In the genomic region with DNA sequence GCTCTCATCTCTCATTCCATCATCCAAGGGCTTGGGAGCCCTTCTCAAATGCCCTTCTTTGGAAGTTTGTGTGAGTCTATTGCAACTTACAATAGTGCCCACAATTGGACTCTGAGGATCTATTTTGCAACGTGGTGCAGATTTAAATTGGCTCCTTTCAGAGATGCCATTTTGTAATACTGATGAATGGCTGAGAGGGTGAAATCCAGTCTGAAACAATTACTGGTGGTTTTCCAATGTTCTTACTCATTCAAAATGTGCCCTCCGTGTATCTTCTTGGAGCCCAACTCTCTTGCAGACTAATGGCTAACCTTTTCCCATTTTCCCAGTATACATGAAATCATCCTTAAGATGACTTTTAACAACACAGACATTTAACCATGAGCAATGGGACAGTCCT, we compare ENCODE assay signal across 15 cellular contexts. TPM values are rescaled to one million over a fixed set of nuclear protein-coding genes. Genes with fewer than 3 reads are reported as not detected.
A peak's percentile ranks its signal among the peaks of the same experiment; 100 is the strongest.
DNase-seq lines count a peak whose midpoint lies in the region; ATAC-seq and TF ChIP-seq lines count a peak whose summit lies in the region.
"Had no signal": no experiment of that assay in that cellular context is flagged by ENCODE, and none has a peak within 500 bp of the region (broad histone marks: within the 10 kb centered on the region; RNA-seq: fewer than 3 reads in every experiment).

No MANE protein-coding gene starts in this region.

- H3K9me3 ChIP-seq in breast epithelium (no peaks in the 10 kb centered on the region), left ventricle myocardium inferior (replicated peaks) (no peaks in the 10 kb centered on the region), prostate gland (no peaks in the 10 kb centered on the region), upper lobe of left lung (no peaks in the 10 kb centered on the region)
- H3K9me3 ChIP-seq: SJCRH30 had no signal

- ATAC-seq in upper lobe of left lung (ENCODE audit: low FRiP score in 2 of 2) (peak in 1 of 2 donors; percentile 7), HG03196 (IDR thresholded peaks at IDR 0.05; ENCODE audit: unreplicated experiment) (no peak)
- ATAC-seq: natural killer cell treated with Interleukin-12 subunit alpha and Interleukin-12 subunit beta and Interleukin-15 and Interleukin-18, amount 100 ng/mL, for 72 hours had no signal

- no peaks in the 10 kb centered on the region for H3K27me3 ChIP-seq in breast epithelium
- H3K27me3 ChIP-seq in left ventricle myocardium inferior (ENCODE audit: low read depth), result no peaks in the 10 kb centered on the region
- no peaks in the 10 kb centered on the region for H3K27me3 ChIP-seq in prostate gland (replicated peaks; ENCODE audit: insufficient read depth)
- H3K27me3 ChIP-seq in upper lobe of left lung, result no peaks in the 10 kb centered on the region
- H3K27me3 ChIP-seq: SJCRH30 had no signal

- TF ChIP-seq EP300 in upper lobe of left lung (IDR thresholded peaks at IDR 0.05), result no peak

- H3K4me3 ChIP-seq in breast epithelium (peak overlapping the region in 1 of 3 donors; percentile 12), left ventricle myocardium inferior (no peak overlapping the region), prostate gland (no peak overlapping the region), upper lobe of left lung (no peak overlapping the region)
- H3K4me3 ChIP-seq: SJCRH30 had no signal

- no peaks in the 10 kb centered on the region for H3K36me3 ChIP-seq in breast epithelium
- no peaks in the 10 kb centered on the region for H3K36me3 ChIP-seq in left ventricle myocardium inferior
- no peaks in the 10 kb centered on the region for H3K36me3 ChIP-seq in prostate gland
- no peaks in the 10 kb centered on the region for H3K36me3 ChIP-seq in upper lobe of left lung
- H3K36me3 ChIP-seq: WERI-Rb-1 had no signal

- TF ChIP-seq POLR2A in breast epithelium (IDR thresholded peaks at IDR 0.05), result no peak
- no peak for TF ChIP-seq POLR2A in prostate gland (IDR thresholded peaks at IDR 0.05)
- no peak for TF ChIP-seq POLR2A in upper lobe of left lung (IDR thresholded peaks at IDR 0.05)

- DNase-seq in breast epithelium (ENCODE audit: low spot score in 2 of 2) (no peak), left ventricle myocardium inferior (no peak), prostate gland (ENCODE audit: low spot score) (no peak), upper lobe of left lung (no peak), NOMO-1 treated with DMSO at 0.1 percent for 48 hours (lab: John Stamatoyannopoulos, UW; ENCODE audit: unreplicated experiment) (no peak), NCI-H82 (lab: John Stamatoyannopoulos, UW) (no peak), A172 (ENCODE audit: low spot score) (no peak)
- DNase-seq: NCI-H1436; NCI-H69; SJCRH30; stimulated activated CD4-positive, alpha-beta T cell treated with anti-CD3 and anti-CD28 coated beads, Interleukin-2, amount 100 ng/mL, for 24 hours; stimulated activated naive CD4-positive, alpha-beta T cell treated with Interleukin-2 at 50 U/mL for 16 hours; WERI-Rb-1 had no signal

- no peak for TF ChIP-seq CTCF in breast epithelium (IDR thresholded peaks at IDR 0.05)
- no peak for TF ChIP-seq CTCF in left ventricle myocardium inferior (IDR thresholded peaks at IDR 0.05; ENCODE audit: borderline replicate concordance)
- no peak for TF ChIP-seq CTCF in prostate gland (IDR thresholded peaks at IDR 0.05)
- TF ChIP-seq CTCF in upper lobe of left lung (IDR thresholded peaks at IDR 0.05), result no peak

- WGBS in prostate gland, result 20% methylated on average over 2 of the region's 2 CpGs
- WGBS in upper lobe of left lung, 2 donors, result 29 to 53% methylated on average over 2 of the region's 2 CpGs

- intact Hi-C loops in breast epithelium (cut with DNase I; ENCODE audit: low total_unique reads) (no loop called here), left ventricle myocardium inferior (cut with micrococcal nuclease) (loop anchor here (10.0 kb wide), 1 partner anchor 106 kb away; no protein-coding TSS in a partner anchor), prostate gland (cut with DNase I) (loop anchor here (10.0 kb wide), 2 partner anchors 176 to 416 kb away; a partner anchor contains a TSS)

- H3K27ac ChIP-seq in breast epithelium (peak overlapping the region; percentile 83 to 86), left ventricle myocardium inferior (replicated peaks) (peak overlapping the region; percentile 73), prostate gland (peak overlapping the region; percentile 50 to 71), upper lobe of left lung (peak overlapping the region; percentile 42 to 73 (median 56))
- H3K27ac ChIP-seq: SJCRH30, WERI-Rb-1 had no signal

- H3K4me1 ChIP-seq in breast epithelium (peaks cover 0 to 22% of the 10 kb centered on the region in 2 donors), left ventricle myocardium inferior (peaks cover 90% of the 10 kb centered on the region), prostate gland (replicated peaks) (peaks cover 13% of the 10 kb centered on the region), upper lobe of left lung (peaks cover 30 to 49% (median 39%) of the 10 kb centered on the region in 4 donors)

RNA-seq across cellular contexts. Expression of a gene that starts 6.1 kb away (rescaled TPM):
- 10 to 100 TPM in 2 of 3 donors, 1 to 10 TPM in 1; 9.0 to 36.4 (median 20.6) TPM for total RNA-seq in breast epithelium
- 29.2 TPM for total RNA-seq in left ventricle myocardium inferior
- 10 to 100 TPM; 41.4 to 54.4 TPM for total RNA-seq in prostate gland
- total RNA-seq in upper lobe of left lung, result 10 to 100 TPM; 17.9 to 85.9 (median 21.2) TPM
- total RNA-seq in A172 (2014; rRNA removed; shearing (Covaris generic)), result 9.7 and 13.0 TPM in 2 replicates
